In the genomic region with DNA sequence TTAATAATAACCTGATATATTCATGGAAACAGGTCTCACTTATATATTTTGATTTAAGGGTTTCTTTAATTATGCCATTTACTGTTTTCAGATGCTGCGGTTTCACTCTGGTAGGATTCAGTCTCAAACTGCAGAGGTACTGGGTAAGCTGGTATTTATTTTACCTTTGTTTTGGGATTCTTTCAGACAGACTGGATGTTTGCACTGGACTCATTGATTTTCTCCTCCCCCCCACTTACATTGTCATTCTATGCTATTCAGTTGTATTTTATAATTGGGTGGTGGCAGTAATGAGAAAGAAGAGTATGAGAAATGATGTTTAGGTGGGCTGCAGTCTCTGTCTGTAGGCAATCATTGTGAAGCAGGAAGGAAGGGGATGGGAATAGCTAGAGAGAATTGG, we compare ENCODE assay signal across 2 cellular contexts.
TF ChIP-seq lines count a peak whose summit lies in the region.

No MANE protein-coding gene starts in this region.

TF ChIP-seq in liver, 16 proteins besides CTCF, POLR2A, EP300 and RAD21 (continued from another document):
- TF ChIP-seq, protein P1, sequence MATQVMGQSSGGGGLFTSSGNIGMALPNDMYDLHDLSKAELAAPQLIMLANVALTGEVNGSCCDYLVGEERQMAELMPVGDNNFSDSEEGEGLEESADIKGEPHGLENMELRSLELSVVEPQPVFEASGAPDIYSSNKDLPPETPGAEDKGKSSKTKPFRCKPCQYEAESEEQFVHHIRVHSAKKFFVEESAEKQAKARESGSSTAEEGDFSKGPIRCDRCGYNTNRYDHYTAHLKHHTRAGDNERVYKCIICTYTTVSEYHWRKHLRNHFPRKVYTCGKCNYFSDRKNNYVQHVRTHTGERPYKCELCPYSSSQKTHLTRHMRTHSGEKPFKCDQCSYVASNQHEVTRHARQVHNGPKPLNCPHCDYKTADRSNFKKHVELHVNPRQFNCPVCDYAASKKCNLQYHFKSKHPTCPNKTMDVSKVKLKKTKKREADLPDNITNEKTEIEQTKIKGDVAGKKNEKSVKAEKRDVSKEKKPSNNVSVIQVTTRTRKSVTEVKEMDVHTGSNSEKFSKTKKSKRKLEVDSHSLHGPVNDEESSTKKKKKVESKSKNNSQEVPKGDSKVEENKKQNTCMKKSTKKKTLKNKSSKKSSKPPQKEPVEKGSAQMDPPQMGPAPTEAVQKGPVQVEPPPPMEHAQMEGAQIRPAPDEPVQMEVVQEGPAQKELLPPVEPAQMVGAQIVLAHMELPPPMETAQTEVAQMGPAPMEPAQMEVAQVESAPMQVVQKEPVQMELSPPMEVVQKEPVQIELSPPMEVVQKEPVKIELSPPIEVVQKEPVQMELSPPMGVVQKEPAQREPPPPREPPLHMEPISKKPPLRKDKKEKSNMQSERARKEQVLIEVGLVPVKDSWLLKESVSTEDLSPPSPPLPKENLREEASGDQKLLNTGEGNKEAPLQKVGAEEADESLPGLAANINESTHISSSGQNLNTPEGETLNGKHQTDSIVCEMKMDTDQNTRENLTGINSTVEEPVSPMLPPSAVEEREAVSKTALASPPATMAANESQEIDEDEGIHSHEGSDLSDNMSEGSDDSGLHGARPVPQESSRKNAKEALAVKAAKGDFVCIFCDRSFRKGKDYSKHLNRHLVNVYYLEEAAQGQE (IDR thresholded peaks at IDR 0.05): no peak

TF ChIP-seq in HepG2, 621 proteins besides CTCF, POLR2A, EP300 and RAD21 (continued from another document):
- TF ChIP-seq, protein P2, sequence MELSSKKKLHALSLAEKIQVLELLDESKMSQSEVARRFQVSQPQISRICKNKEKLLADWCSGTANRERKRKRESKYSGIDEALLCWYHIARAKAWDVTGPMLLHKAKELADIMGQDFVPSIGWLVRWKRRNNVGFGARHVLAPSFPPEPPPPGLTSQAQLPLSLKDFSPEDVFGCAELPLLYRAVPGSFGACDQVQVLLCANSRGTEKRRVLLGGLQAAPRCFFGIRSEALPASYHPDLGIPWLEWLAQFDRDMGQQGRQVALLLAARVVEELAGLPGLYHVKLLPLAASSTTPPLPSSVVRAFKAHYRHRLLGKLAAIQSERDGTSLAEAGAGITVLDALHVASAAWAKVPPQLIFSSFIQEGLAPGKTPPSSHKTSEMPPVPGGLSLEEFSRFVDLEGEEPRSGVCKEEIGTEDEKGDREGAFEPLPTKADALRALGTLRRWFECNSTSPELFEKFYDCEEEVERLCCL (CRISPR knock-in tag; IDR thresholded peaks at IDR 0.05; ENCODE audit: borderline replicate concordance): no peak
- no peak for TF ChIP-seq ZNF781 (CRISPR knock-in tag; IDR thresholded peaks at IDR 0.05; ENCODE audit: borderline replicate concordance, not compliant biosample characterization)
- TF ChIP-seq, protein P3, sequence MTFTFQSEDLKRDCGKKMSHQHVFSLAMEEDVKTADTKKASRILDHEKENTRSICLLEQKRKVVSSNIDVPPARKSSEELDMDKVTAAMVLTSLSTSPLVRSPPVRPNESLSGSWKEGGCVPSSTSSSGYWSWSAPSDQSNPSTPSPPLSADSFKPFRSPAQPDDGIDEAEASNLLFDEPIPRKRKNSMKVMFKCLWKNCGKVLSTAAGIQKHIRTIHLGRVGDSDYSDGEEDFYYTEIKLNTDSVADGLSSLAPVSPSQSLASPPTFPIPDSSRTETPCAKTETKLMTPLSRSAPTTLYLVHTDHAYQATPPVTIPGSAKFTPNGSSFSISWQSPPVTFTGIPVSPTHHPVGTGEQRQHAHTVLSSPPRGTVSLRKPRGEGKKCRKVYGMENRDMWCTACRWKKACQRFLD (CRISPR knock-in tag; IDR thresholded peaks at IDR 0.05; ENCODE audit: borderline replicate concordance): no peak
